9 cellular contexts compared by ENCODE assay signal in genomic region chr3:115792206-115792955, GRCh38.
DNase-seq lines count a peak whose midpoint lies in the region; ATAC-seq and TF ChIP-seq lines count a peak whose summit lies in the region.
"Had no signal": no experiment of that assay in that cellular context is flagged by ENCODE, and none has a peak within 500 bp of the region (broad histone marks: within the 10 kb centered on the region; RNA-seq: fewer than 3 reads in every experiment).

No MANE protein-coding gene starts in this region.

- H3K27ac Mint-ChIP-seq in CD8-positive, alpha-beta T cell = peak overlapping the region; percentile 74

- no peaks in the 10 kb centered on the region for H3K36me3 Mint-ChIP-seq in CD8-positive, alpha-beta T cell

- POLR2A ChIA-PET in CD8-positive, alpha-beta T cell (lab: Charles Lee) = no interaction called here

- DNase-seq in CD8-positive, alpha-beta T cell = peak in 3 of 7 experiments; percentile 32 to 58 (median 47)
- no peak for DNase-seq in SJSA1 (ENCODE audit: low read depth in 1 of 2, low spot score in 2 of 2)
- DNase-seq in fibroblast of peridontal ligament (ENCODE audit: extremely low read depth) = peak; percentile 17
- no peak for DNase-seq in putamen (ENCODE audit: low spot score)
- DNase-seq in SKM-1 treated with dmso at 0.1 percent for 144 hours (lab: John Stamatoyannopoulos, UW; ENCODE audit: unreplicated experiment) = no peak
- DNase-seq in WERI-Rb-1 = no peak
- DNase-seq: kidney had no signal

- no peaks in the 10 kb centered on the region for H3K36me3 ChIP-seq in CD8-positive, alpha-beta T cell (ENCODE audit: insufficient read depth, low read length)
- H3K36me3 ChIP-seq in SJSA1 (no peaks in the 10 kb centered on the region), WERI-Rb-1 (no peaks in the 10 kb centered on the region)

- no peak overlapping the region for H3K27ac ChIP-seq in CD8-positive, alpha-beta T cell (ENCODE audit: low read depth, low read length)
- H3K27ac ChIP-seq in SJSA1 (peak overlapping the region; percentile 28; the same call in 1 of the 2 replicates), WERI-Rb-1 (no peak overlapping the region)

- peak; percentile 88 for ATAC-seq in CD8-positive, alpha-beta T cell
- ATAC-seq in GM21786 (IDR thresholded peaks at IDR 0.05; ENCODE audit: unreplicated experiment) = peak; percentile 74
- no peak for ATAC-seq in HG03439 (IDR thresholded peaks at IDR 0.05; ENCODE audit: unreplicated experiment)

- intact Hi-C loops in CD8-positive, alpha-beta T cell (cut with DNase I, micrococcal nuclease) = no loop called here

- H3K4me3 ChIP-seq in CD8-positive, alpha-beta T cell (ENCODE audit: low read depth, low read length) = peak overlapping the region; percentile 39
- no peak overlapping the region for H3K4me3 ChIP-seq in SJSA1
- H3K4me3 ChIP-seq in WERI-Rb-1 (ENCODE audit: low read depth, low read length) = no peak overlapping the region

- no peaks in the 10 kb centered on the region for H3K9me3 ChIP-seq in CD8-positive, alpha-beta T cell (ENCODE audit: low read length)
- H3K9me3 ChIP-seq in SJSA1 (replicated peaks) = no peaks in the 10 kb centered on the region
- no peaks in the 10 kb centered on the region for H3K9me3 ChIP-seq in WERI-Rb-1 (ENCODE audit: severe bottlenecking)

- no peaks in the 10 kb centered on the region for H3K27me3 Mint-ChIP-seq in CD8-positive, alpha-beta T cell (ENCODE audit: low read depth)

- peak overlapping the region; percentile 67 for H3K4me3 Mint-ChIP-seq in CD8-positive, alpha-beta T cell

- H3K27me3 ChIP-seq in CD8-positive, alpha-beta T cell (ENCODE audit: insufficient read depth, low read length) = no peaks in the 10 kb centered on the region
- H3K27me3 ChIP-seq in SJSA1 (replicated peaks) (no peaks in the 10 kb centered on the region), WERI-Rb-1 (ENCODE audit: insufficient read depth, low read depth, severe bottlenecking) (peaks cover 13% of the 10 kb centered on the region)

- no peaks in the 10 kb centered on the region for H3K9me3 Mint-ChIP-seq in CD8-positive, alpha-beta T cell

- CTCF ChIA-PET in CD8-positive, alpha-beta T cell (lab: Charles Lee) = interaction anchor here (0.8 to 1.5 kb wide), 3 partner anchors 9 to 28 kb away, joined by 3 to 4 read pairs (median 3); no protein-coding TSS in a partner anchor

- H3K4me1 ChIP-seq in CD8-positive, alpha-beta T cell (ENCODE audit: insufficient read depth, low read length) = peaks cover 16% of the 10 kb centered on the region
- H3K4me1 ChIP-seq in SJSA1 (replicated peaks) = peaks cover 52% of the 10 kb centered on the region

- H3K4me1 Mint-ChIP-seq in CD8-positive, alpha-beta T cell (ENCODE audit: low read depth) = peaks cover 19% of the 10 kb centered on the region

- TF ChIP-seq CTCF in CD8-positive, alpha-beta T cell (IDR thresholded peaks at IDR 0.05) = no peak
- TF ChIP-seq CTCF in WERI-Rb-1 (IDR thresholded peaks at IDR 0.05; ENCODE audit: low read depth, low read length) = no peak
